ENCODE assay signal across 21 cellular contexts in genomic region chr2:121303531-121304263, GRCh38. TPM values are rescaled to one million over a fixed set of nuclear protein-coding genes. Genes with fewer than 3 reads are reported as not detected.
DNase-seq lines count a peak whose midpoint lies in the region; ATAC-seq and TF ChIP-seq lines count a peak whose summit lies in the region.
"Had no signal": no experiment of that assay in that cellular context is flagged by ENCODE, and none has a peak within 500 bp of the region (broad histone marks: within the 10 kb centered on the region; RNA-seq: fewer than 3 reads in every experiment).

No MANE protein-coding gene starts in this region.

- DNase-seq in CD14-positive monocyte (ENCODE audit: low spot score) (no peak), NOMO-1 treated with DMSO at 0.1 percent for 48 hours (lab: John Stamatoyannopoulos, UW; ENCODE audit: unreplicated experiment) (peak; percentile 28), epithelial cell of esophagus (ENCODE audit: low read depth) (peak; percentile 16), mucosa of descending colon (peak in 1 of 3 donors; percentile 48)
- DNase-seq in stimulated activated CD4-positive, alpha-beta T cell treated with anti-CD3 and anti-CD28 coated beads, Interleukin-4, amount 100 ng/mL, for 4 hours = no peak
- no peak for DNase-seq in activated CD8-positive, alpha-beta memory T cell treated with anti-CD3 and anti-CD28 coated beads, Interleukin-2, amount 10 ng/mL, durations not matched to agents 7 days and 5 days
- DNase-seq: C1 segment of cervical spinal cord; DMS 273 treated with DMSO at 0.1 percent for 48 hours; GDM1; MG63; NCI-H1092 treated with DMSO at 0.1 percent for 48 hours; NCI-H1694; NCI-H2107; NCI-H226; NCI-H524 treated with DMSO at 0.1 percent for 48 hours; NK-92 treated with Interleukin-12 subunit alpha and Interleukin-12 subunit beta, amount 100 ng/mL, for 24 hours; PC-3 had no signal

- TF ChIP-seq CTCF in CD14-positive monocyte (IDR thresholded peaks at IDR 0.05) = no peak
- no peak for TF ChIP-seq CTCF in epithelial cell of esophagus (IDR thresholded peaks at IDR 0.05; ENCODE audit: insufficient read depth, low read depth, low read length, missing control alignments)
- no peak for TF ChIP-seq CTCF in mucosa of descending colon (IDR thresholded peaks at IDR 0.05)

- CTCF ChIA-PET in activated CD8-positive, alpha-beta memory T cell treated with anti-CD3 and anti-CD28 coated beads, Interleukin-2, amount 10 ng/mL, durations not matched to agents 7 days and 5 days (lab: Charles Lee) = interaction anchor here (0.7 kb wide), 1 partner anchor 8 kb away, joined by 5 read pairs; no protein-coding TSS in a partner anchor

- H3K27ac Mint-ChIP-seq in CD14-positive monocyte = peak overlapping the region in 5 of 7 donors; percentile 12 to 84 (median 54)
- no peak overlapping the region for H3K27ac Mint-ChIP-seq in activated CD8-positive, alpha-beta memory T cell treated with anti-CD3 and anti-CD28 coated beads, Interleukin-2, amount 10 ng/mL, durations not matched to agents 7 days and 5 days

- intact Hi-C loops in CD14-positive monocyte (cut with micrococcal nuclease) = no loop called here
- intact Hi-C loops in mucosa of descending colon (cut with DNase I, micrococcal nuclease) = no loop called here

- H3K4me3 ChIP-seq in epithelial cell of esophagus (ENCODE audit: low read length) = no peak overlapping the region
- no peak overlapping the region for H3K4me3 ChIP-seq in mucosa of descending colon
- H3K4me3 ChIP-seq: GM12878, MG63 had no signal

- H3K36me3 Mint-ChIP-seq in CD14-positive monocyte = no peaks in the 10 kb centered on the region
- H3K36me3 Mint-ChIP-seq in activated CD8-positive, alpha-beta memory T cell treated with anti-CD3 and anti-CD28 coated beads, Interleukin-2, amount 10 ng/mL, durations not matched to agents 7 days and 5 days = no peaks in the 10 kb centered on the region

- H3K27me3 Mint-ChIP-seq in CD14-positive monocyte (ENCODE audit: low read depth in 3 of 3) = peaks cover 12 to 22% (median 17%) of the 10 kb centered on the region in 3 donors
- peaks cover 35% of the 10 kb centered on the region for H3K27me3 Mint-ChIP-seq in activated CD8-positive, alpha-beta memory T cell treated with anti-CD3 and anti-CD28 coated beads, Interleukin-2, amount 10 ng/mL, durations not matched to agents 7 days and 5 days

- peaks cover 0 to 5% (median 2%) of the 10 kb centered on the region in 7 donors for H3K9me3 Mint-ChIP-seq in CD14-positive monocyte
- no peaks in the 10 kb centered on the region for H3K9me3 Mint-ChIP-seq in activated CD8-positive, alpha-beta memory T cell treated with anti-CD3 and anti-CD28 coated beads, Interleukin-2, amount 10 ng/mL, durations not matched to agents 7 days and 5 days (ENCODE audit: low read depth)

- H3K4me1 ChIP-seq in mucosa of descending colon (ENCODE audit: low read depth) = peaks cover 10% of the 10 kb centered on the region

- no peaks in the 10 kb centered on the region for H3K9me3 ChIP-seq in mucosa of descending colon
- H3K9me3 ChIP-seq: MG63 had no signal

- H3K4me3 Mint-ChIP-seq in CD14-positive monocyte = peak overlapping the region in 1 of 2 donors; percentile 50
- no peak overlapping the region for H3K4me3 Mint-ChIP-seq in activated CD8-positive, alpha-beta memory T cell treated with anti-CD3 and anti-CD28 coated beads, Interleukin-2, amount 10 ng/mL, durations not matched to agents 7 days and 5 days

- H3K36me3 ChIP-seq in mucosa of descending colon (ENCODE audit: low read depth) = no peaks in the 10 kb centered on the region
- H3K36me3 ChIP-seq: MG63 had no signal

- peaks cover 20% of the 10 kb centered on the region for H3K4me1 Mint-ChIP-seq in CD14-positive monocyte
- peaks cover 2% of the 10 kb centered on the region for H3K4me1 Mint-ChIP-seq in activated CD8-positive, alpha-beta memory T cell treated with anti-CD3 and anti-CD28 coated beads, Interleukin-2, amount 10 ng/mL, durations not matched to agents 7 days and 5 days

- ATAC-seq in mucosa of descending colon (peak; percentile 87), HG02610 (IDR thresholded peaks at IDR 0.05; ENCODE audit: unreplicated experiment) (no peak), GM18498 (IDR thresholded peaks at IDR 0.05; ENCODE audit: unreplicated experiment) (no peak)
- ATAC-seq in activated CD8-positive, alpha-beta memory T cell treated with anti-CD3 and anti-CD28 coated beads, Interleukin-2, amount 10 ng/mL, durations not matched to agents 7 days and 5 days = no peak
- ATAC-seq: GM12878, PC-3 had no signal

RNA-seq across cellular contexts. Expression of gene TFCP2L1, which starts 18.7 kb away (rescaled TPM):
- under 1 TPM in 1 of 2 donors, not detected in 1; 0.03 TPM for polyA plus RNA-seq in CD14-positive monocyte
- total RNA-seq in mucosa of descending colon = 100 to 1,000 TPM in 2 of 3 donors, 10 to 100 TPM in 1; 46.9 to 111 (median 107) TPM
- under 1 TPM; 0.06 to 0.14 TPM for total RNA-seq in activated CD8-positive, alpha-beta memory T cell treated with anti-CD3 and anti-CD28 coated beads, Interleukin-2, amount 10 ng/mL, durations not matched to agents 7 days and 5 days
- total RNA-seq: A673 had no signal

Comparison
In these comparisons a context has a peak if more than half of its experiments do, and no peak if none do; other contexts are left out.
1. DNase-seq: peak in NOMO-1 treated with DMSO at 0.1 percent for 48 hours (single experiment) and epithelial cell of esophagus (single experiment); none in CD14-positive monocyte (single experiment), stimulated activated CD4-positive, alpha-beta T cell treated with anti-CD3 and anti-CD28 coated beads, Interleukin-4, amount 100 ng/mL, for 4 hours (0 of 2) and activated CD8-positive, alpha-beta memory T cell treated with anti-CD3 and anti-CD28 coated beads, Interleukin-2, amount 10 ng/mL, durations not matched to agents 7 days and 5 days (single experiment).
2. RNA of gene TFCP2L1, which starts 18.7 kb away (total RNA-seq): 46.9 to 111 TPM in mucosa of descending colon; 0.06 to 0.14 TPM in activated CD8-positive, alpha-beta memory T cell treated with anti-CD3 and anti-CD28 coated beads, Interleukin-2, amount 10 ng/mL, durations not matched to agents 7 days and 5 days; every median in the first group is over 10 times any median in the second.